ENCODE assay signal across 1 cellular context in the genomic region with DNA sequence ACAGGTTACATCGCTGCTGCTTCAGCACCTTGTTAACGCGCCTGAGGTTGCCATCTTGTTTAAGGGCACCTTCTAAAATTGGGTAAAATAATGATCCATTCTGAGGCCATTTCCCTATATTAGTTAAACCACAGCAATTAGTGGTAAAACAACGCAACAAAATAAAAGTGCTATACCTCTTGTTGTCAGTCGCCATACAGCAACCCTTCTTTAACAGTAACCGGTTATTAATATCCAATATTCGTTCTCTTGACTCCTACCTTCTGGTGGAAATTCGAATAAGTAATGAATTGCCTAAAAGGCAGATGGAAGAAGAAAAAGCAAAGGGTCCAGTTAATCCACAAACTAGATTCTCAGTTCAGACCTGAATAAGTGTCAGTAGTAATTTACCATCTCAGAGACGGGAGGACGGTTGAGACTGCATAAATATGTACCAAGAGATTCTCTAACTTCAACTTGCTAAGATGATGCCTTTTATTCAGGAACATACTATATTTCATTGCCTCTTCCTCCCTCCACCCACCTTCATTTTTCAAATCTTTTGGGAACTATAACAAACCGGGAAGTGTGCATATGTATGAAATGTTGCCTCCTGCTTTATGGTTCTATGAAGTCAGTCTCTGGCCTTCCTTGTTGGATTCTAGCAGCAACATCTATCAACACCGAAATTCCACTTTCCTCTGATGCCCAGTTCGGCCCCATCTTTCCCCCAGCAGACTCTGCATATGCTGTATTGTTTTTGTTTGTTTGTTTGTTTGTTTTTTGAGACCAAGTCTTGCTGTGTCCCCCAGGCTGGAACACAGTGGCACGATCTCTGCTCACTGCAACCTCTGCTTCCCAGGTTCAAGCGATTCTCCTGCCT.
TF ChIP-seq lines count a peak whose summit lies in the region.

No MANE protein-coding gene starts in this region.

TF ChIP-seq in HEK293, 187 proteins besides CTCF, POLR2A, EP300 and RAD21 (continued from another document):
- TF ChIP-seq, protein P1, sequence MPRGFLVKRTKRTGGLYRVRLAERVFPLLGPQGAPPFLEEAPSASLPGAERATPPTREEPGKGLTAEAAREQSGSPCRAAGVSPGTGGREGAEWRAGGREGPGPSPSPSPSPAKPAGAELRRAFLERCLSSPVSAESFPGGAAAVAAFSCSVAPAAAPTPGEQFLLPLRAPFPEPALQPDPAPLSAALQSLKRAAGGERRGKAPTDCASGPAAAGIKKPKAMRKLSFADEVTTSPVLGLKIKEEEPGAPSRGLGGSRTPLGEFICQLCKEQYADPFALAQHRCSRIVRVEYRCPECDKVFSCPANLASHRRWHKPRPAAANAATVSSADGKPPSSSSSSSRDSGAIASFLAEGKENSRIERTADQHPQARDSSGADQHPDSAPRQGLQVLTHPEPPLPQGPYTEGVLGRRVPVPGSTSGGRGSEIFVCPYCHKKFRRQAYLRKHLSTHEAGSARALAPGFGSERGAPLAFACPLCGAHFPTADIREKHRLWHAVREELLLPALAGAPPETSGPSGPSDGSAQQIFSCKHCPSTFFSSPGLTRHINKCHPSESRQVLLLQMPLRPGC (tag by site-specific recombination; IDR thresholded peaks at IDR 0.05): no peak
- TF ChIP-seq ZNF10 (tag by site-specific recombination; IDR thresholded peaks at IDR 0.05) (peak; percentile 95), ZNF423 (tag by site-specific recombination; IDR thresholded peaks at IDR 0.05) (no peak), SP7 (tag by site-specific recombination; IDR thresholded peaks at IDR 0.05) (0 out of 2 replicates have a peak, but pooled peaks have one; percentile 3), KLF16 (tag by site-specific recombination; IDR thresholded peaks at IDR 0.05) (no peak), ZNF571 (tag by site-specific recombination; IDR thresholded peaks at IDR 0.05) (no peak), ZFP37 (tag by site-specific recombination; IDR thresholded peaks at IDR 0.05) (no peak), SP2 (tag by site-specific recombination; IDR thresholded peaks at IDR 0.05) (no peak), ZNF223 (tag by site-specific recombination; IDR thresholded peaks at IDR 0.05) (no peak), ZNF843 (tag by site-specific recombination; IDR thresholded peaks at IDR 0.05) (no peak), GLIS2 (tag by site-specific recombination; IDR thresholded peaks at IDR 0.05) (no peak), ZNF404 (tag by site-specific recombination; IDR thresholded peaks at IDR 0.05) (no peak), ZNF549 (tag by site-specific recombination; IDR thresholded peaks at IDR 0.05) (no peak), SCRT1 (tag by site-specific recombination; IDR thresholded peaks at IDR 0.05; ENCODE audit: borderline replicate concordance) (peak; percentile 98), ZFP69B (tag by site-specific recombination; IDR thresholded peaks at IDR 0.05) (no peak), ZSCAN16 (tag by site-specific recombination; IDR thresholded peaks at IDR 0.05) (no peak), ZNF221 (tag by site-specific recombination; IDR thresholded peaks at IDR 0.05; ENCODE audit: borderline replicate concordance) (no peak), ZNF501 (tag by site-specific recombination; IDR thresholded peaks at IDR 0.05) (no peak), ZNF530 (tag by site-specific recombination; IDR thresholded peaks at IDR 0.05; ENCODE audit: low read depth) (no peak)
- TF ChIP-seq, protein P2, sequence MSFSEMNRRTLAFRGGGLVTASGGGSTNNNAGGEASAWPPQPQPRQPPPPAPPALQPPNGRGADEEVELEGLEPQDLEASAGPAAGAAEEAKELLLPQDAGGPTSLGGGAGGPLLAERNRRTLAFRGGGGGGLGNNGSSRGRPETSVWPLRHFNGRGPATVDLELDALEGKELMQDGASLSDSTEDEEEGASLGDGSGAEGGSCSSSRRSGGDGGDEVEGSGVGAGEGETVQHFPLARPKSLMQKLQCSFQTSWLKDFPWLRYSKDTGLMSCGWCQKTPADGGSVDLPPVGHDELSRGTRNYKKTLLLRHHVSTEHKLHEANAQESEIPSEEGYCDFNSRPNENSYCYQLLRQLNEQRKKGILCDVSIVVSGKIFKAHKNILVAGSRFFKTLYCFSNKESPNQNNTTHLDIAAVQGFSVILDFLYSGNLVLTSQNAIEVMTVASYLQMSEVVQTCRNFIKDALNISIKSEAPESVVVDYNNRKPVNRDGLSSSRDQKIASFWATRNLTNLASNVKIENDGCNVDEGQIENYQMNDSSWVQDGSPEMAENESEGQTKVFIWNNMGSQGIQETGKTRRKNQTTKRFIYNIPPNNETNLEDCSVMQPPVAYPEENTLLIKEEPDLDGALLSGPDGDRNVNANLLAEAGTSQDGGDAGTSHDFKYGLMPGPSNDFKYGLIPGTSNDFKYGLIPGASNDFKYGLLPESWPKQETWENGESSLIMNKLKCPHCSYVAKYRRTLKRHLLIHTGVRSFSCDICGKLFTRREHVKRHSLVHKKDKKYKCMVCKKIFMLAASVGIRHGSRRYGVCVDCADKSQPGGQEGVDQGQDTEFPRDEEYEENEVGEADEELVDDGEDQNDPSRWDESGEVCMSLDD (tag by site-specific recombination; IDR thresholded peaks at IDR 0.05): no peak
- TF ChIP-seq, protein P3, sequence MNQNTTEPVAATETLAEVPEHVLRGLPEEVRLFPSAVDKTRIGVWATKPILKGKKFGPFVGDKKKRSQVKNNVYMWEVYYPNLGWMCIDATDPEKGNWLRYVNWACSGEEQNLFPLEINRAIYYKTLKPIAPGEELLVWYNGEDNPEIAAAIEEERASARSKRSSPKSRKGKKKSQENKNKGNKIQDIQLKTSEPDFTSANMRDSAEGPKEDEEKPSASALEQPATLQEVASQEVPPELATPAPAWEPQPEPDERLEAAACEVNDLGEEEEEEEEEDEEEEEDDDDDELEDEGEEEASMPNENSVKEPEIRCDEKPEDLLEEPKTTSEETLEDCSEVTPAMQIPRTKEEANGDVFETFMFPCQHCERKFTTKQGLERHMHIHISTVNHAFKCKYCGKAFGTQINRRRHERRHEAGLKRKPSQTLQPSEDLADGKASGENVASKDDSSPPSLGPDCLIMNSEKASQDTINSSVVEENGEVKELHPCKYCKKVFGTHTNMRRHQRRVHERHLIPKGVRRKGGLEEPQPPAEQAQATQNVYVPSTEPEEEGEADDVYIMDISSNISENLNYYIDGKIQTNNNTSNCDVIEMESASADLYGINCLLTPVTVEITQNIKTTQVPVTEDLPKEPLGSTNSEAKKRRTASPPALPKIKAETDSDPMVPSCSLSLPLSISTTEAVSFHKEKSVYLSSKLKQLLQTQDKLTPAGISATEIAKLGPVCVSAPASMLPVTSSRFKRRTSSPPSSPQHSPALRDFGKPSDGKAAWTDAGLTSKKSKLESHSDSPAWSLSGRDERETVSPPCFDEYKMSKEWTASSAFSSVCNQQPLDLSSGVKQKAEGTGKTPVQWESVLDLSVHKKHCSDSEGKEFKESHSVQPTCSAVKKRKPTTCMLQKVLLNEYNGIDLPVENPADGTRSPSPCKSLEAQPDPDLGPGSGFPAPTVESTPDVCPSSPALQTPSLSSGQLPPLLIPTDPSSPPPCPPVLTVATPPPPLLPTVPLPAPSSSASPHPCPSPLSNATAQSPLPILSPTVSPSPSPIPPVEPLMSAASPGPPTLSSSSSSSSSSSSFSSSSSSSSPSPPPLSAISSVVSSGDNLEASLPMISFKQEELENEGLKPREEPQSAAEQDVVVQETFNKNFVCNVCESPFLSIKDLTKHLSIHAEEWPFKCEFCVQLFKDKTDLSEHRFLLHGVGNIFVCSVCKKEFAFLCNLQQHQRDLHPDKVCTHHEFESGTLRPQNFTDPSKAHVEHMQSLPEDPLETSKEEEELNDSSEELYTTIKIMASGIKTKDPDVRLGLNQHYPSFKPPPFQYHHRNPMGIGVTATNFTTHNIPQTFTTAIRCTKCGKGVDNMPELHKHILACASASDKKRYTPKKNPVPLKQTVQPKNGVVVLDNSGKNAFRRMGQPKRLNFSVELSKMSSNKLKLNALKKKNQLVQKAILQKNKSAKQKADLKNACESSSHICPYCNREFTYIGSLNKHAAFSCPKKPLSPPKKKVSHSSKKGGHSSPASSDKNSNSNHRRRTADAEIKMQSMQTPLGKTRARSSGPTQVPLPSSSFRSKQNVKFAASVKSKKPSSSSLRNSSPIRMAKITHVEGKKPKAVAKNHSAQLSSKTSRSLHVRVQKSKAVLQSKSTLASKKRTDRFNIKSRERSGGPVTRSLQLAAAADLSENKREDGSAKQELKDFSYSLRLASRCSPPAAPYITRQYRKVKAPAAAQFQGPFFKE (tag by site-specific recombination; IDR thresholded peaks at IDR 0.05; ENCODE audit: borderline replicate concordance): no peak
- TF ChIP-seq, protein P4, sequence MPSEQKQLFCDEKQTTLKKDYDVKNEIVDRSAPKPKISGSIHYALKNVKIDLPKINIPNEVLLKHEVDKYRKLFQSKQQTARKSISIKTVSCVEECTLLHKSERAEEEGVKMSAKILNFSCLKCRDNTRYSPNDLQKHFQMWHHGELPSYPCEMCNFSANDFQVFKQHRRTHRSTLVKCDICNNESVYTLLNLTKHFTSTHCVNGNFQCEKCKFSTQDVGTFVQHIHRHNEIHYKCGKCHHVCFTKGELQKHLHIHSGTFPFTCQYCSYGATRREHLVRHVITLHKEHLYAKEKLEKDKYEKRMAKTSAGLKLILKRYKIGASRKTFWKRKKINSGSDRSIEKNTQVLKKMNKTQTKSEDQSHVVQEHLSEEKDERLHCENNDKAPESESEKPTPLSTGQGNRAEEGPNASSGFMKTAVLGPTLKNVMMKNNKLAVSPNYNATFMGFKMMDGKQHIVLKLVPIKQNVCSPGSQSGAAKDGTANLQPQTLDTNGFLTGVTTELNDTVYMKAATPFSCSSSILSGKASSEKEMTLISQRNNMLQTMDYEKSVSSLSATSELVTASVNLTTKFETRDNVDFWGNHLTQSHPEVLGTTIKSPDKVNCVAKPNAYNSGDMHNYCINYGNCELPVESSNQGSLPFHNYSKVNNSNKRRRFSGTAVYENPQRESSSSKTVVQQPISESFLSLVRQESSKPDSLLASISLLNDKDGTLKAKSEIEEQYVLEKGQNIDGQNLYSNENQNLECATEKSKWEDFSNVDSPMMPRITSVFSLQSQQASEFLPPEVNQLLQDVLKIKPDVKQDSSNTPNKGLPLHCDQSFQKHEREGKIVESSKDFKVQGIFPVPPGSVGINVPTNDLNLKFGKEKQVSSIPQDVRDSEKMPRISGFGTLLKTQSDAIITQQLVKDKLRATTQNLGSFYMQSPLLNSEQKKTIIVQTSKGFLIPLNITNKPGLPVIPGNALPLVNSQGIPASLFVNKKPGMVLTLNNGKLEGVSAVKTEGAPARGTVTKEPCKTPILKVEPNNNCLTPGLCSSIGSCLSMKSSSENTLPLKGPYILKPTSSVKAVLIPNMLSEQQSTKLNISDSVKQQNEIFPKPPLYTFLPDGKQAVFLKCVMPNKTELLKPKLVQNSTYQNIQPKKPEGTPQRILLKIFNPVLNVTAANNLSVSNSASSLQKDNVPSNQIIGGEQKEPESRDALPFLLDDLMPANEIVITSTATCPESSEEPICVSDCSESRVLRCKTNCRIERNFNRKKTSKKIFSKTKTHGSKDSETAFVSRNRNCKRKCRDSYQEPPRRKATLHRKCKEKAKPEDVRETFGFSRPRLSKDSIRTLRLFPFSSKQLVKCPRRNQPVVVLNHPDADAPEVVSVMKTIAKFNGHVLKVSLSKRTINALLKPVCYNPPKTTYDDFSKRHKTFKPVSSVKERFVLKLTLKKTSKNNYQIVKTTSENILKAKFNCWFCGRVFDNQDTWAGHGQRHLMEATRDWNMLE (tag by site-specific recombination; conservative IDR thresholded peaks at IDR 0.05; ENCODE audit: low read depth): peak; percentile 17; the same call in 1 of the 2 replicates
